ENCODE assay signal across 27 cellular contexts in the genomic region with DNA sequence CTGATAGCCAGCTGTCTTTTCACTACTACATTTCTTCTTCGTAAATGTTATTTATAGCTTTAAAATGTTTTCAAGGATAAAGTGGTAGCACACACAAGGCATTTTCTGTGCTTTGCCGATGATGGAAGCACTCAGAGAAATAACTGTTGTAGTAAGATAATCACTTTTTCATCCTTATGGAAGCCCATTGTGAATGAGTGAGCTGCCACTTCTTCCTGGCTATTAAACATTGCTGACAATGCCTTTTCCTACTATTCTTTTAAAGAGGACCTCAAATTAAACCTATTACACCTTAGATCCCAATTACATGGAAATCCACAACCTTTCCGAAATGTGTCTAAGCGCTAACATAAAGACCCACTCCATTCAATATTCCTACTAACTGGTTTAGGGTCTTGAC.
"Had no signal": no experiment of that assay in that cellular context is flagged by ENCODE, and none has a peak within 500 bp of the region (broad histone marks: within the 10 kb centered on the region; RNA-seq: fewer than 3 reads in every experiment).

No MANE protein-coding gene starts in this region.

- H2AFZ ChIP-seq: hepatocyte, parathyroid adenoma had no signal

- H3K4me1 ChIP-seq: left ventricle myocardium inferior, parathyroid adenoma, psoas muscle, right atrium auricular region, testis, thyroid gland, transverse colon, upper lobe of left lung had no signal

- H3K4me3 Mint-ChIP-seq: naive thymus-derived CD4-positive, alpha-beta T cell; natural killer cell treated with Interleukin-12 subunit alpha and Interleukin-12 subunit beta and Interleukin-15 and Interleukin-18, amount 100 ng/mL, for 72 hours; neural crest cell; stimulated activated memory B cell treated with anti-CD40 and anti-IgM and Interleukin-4, amounts not matched to agents 10 μg/mL and 1 μg/mL and 100 μg/mL, for 72 hours had no signal

- H3K27ac Mint-ChIP-seq: naive thymus-derived CD4-positive, alpha-beta T cell; natural killer cell treated with Interleukin-12 subunit alpha and Interleukin-12 subunit beta and Interleukin-15 and Interleukin-18, amount 100 ng/mL, for 72 hours; stimulated activated memory B cell treated with anti-CD40 and anti-IgM and Interleukin-4, amounts not matched to agents 10 μg/mL and 1 μg/mL and 100 μg/mL, for 72 hours had no signal

- H3K4me3 ChIP-seq: hepatocyte, left ventricle myocardium inferior, lung, mucosa of descending colon, psoas muscle, right atrium auricular region, right lobe of liver, smooth muscle cell, stomach, testis, thyroid gland, transverse colon, upper lobe of left lung had no signal

- FAIRE-seq: urothelium cell line had no signal

- H3K36me3 ChIP-seq: left ventricle myocardium inferior, neutrophil, right atrium auricular region, right lobe of liver, stomach, thyroid gland, transverse colon, upper lobe of left lung had no signal

- H3K36me3 Mint-ChIP-seq: naive thymus-derived CD4-positive, alpha-beta T cell; stimulated activated memory B cell treated with anti-CD40 and anti-IgM and Interleukin-4, amounts not matched to agents 10 μg/mL and 1 μg/mL and 100 μg/mL, for 72 hours had no signal

- H3K4me2 ChIP-seq: hepatocyte, smooth muscle cell had no signal

- H3K9me3 ChIP-seq: left ventricle myocardium inferior, mucosa of descending colon, neutrophil, psoas muscle, right atrium auricular region, right lobe of liver, stomach, testis, thyroid gland, transverse colon, upper lobe of left lung had no signal

- H3K27ac ChIP-seq: hepatocyte, left ventricle myocardium inferior, neutrophil, parathyroid adenoma, psoas muscle, right atrium auricular region, right lobe of liver, stomach, testis, thyroid gland, transverse colon, upper lobe of left lung had no signal

- H3K79me2 ChIP-seq: hepatocyte, parathyroid adenoma had no signal

- H3K27me3 Mint-ChIP-seq: naive thymus-derived CD4-positive, alpha-beta T cell; natural killer cell treated with Interleukin-12 subunit alpha and Interleukin-12 subunit beta and Interleukin-15 and Interleukin-18, amount 100 ng/mL, for 72 hours; stimulated activated memory B cell treated with anti-CD40 and anti-IgM and Interleukin-4, amounts not matched to agents 10 μg/mL and 1 μg/mL and 100 μg/mL, for 72 hours had no signal

- H3K9ac ChIP-seq: parathyroid adenoma had no signal

- DNase-seq: islet precursor cell; left ventricle myocardium inferior; mucosa of descending colon; naive thymus-derived CD4-positive, alpha-beta T cell; occipital lobe; psoas muscle; right lobe of liver; stimulated activated CD4-positive, alpha-beta T cell treated with anti-CD3 and anti-CD28 coated beads, Interleukin-1b, Interleukin-23, amount 100 ng/mL, for 48 hours; stimulated activated CD4-positive, alpha-beta T cell treated with anti-CD3 and anti-CD28 coated beads, Interleukin-2, amount 100 ng/mL, for 48 hours; stimulated activated CD4-positive, alpha-beta T cell treated with anti-CD3 and anti-CD28 coated beads, Interleukin-4, amount 100 ng/mL, for 4 hours; stimulated activated CD8-positive, alpha-beta memory T cell treated with anti-CD3 and anti-CD28 coated beads, Interleukin-4, amount 100 ng/mL, for 48 hours; stimulated activated naive CD4-positive, alpha-beta T cell treated with Interleukin-2 at 50 U/mL for 16 hours; stomach; testis; thyroid gland; transverse colon; upper lobe of left lung had no signal

- H3K9me3 Mint-ChIP-seq: stimulated activated memory B cell treated with anti-CD40 and anti-IgM and Interleukin-4, amounts not matched to agents 10 μg/mL and 1 μg/mL and 100 μg/mL, for 72 hours had no signal

- H3K4me1 Mint-ChIP-seq: naive thymus-derived CD4-positive, alpha-beta T cell; stimulated activated memory B cell treated with anti-CD40 and anti-IgM and Interleukin-4, amounts not matched to agents 10 μg/mL and 1 μg/mL and 100 μg/mL, for 72 hours had no signal

- H3K27me3 ChIP-seq: hepatocyte, neutrophil, right atrium auricular region, right lobe of liver, stomach, testis, thyroid gland, transverse colon, upper lobe of left lung had no signal
